In the genomic region with DNA sequence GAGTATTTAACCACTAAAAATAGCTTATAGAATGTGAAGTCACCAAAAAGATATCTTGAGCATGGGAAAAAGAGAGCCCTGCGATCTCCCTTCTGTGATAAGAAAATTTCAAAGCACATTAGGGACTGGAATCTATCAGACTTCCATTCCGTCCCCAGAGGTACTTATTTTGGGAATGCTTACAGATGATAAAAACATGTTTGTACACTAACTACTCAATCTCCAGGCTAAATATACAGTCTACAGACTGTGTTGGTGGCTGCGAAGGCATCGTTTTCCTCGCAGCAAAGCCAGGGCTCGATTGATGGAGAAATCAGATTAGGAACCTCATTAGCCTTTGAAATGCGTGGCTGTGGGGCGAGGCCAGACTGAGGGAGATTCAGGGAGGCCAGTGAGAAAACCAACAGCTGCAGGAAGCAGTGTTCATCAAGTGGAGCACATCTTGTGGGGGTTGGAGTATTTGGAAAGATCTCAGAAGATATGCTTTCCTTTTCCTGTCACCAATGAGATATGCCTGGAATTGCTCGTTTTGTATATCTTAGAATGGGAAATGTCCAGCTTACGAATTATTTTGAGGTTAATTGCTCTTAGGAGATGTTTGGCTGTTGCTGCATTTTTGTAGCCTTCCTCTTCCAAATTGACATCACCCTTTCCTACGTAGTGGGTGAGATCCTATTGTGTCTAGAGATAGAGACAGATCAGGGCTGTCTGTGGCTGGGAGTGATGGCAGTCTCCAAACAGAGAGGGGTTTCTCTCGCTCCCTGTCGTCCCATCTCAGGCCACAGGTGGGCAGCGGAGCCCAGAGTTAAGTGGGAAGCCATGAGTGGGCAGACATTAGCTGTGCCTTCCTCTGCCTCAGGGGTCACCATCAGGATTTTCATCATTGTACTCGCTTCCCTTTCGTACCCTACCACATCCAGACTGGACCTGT, we compare ENCODE assay signal across 9 cellular contexts.
DNase-seq lines count a peak whose midpoint lies in the region; ATAC-seq, FAIRE-seq and TF ChIP-seq lines count a peak whose summit lies in the region.
"Had no signal": no experiment of that assay in that cellular context is flagged by ENCODE, and none has a peak within 500 bp of the region (broad histone marks: within the 10 kb centered on the region; RNA-seq: fewer than 3 reads in every experiment).

No MANE protein-coding gene starts in this region.

- H3K27ac ChIP-seq in hepatocyte = no peak overlapping the region
- H3K27ac ChIP-seq: psoas muscle had no signal

- no peaks in the 10 kb centered on the region for H3K79me2 ChIP-seq in hepatocyte

- DNase-seq in NCI-H82 (lab: John Stamatoyannopoulos, UW) (peak; percentile 0), NCI-H82 treated with DMSO at 0.1 percent for 48 hours (lab: John Stamatoyannopoulos, UW; ENCODE audit: unreplicated experiment) (no peak), hepatocyte (ENCODE audit: low spot score) (peak; percentile 35), urothelium cell line (ENCODE audit: low spot score) (peak; percentile 42)
- no peak for DNase-seq in activated CD8-positive, alpha-beta memory T cell treated with anti-CD3 and anti-CD28 coated beads for 24 hours
- DNase-seq: psoas muscle had no signal

- no peaks in the 10 kb centered on the region for H3K36me3 ChIP-seq in hepatocyte (replicated peaks; ENCODE audit: insufficient read depth, low read depth)

- H3K4me3 ChIP-seq in hepatocyte = no peak overlapping the region
- H3K4me3 ChIP-seq: psoas muscle had no signal

- no peaks in the 10 kb centered on the region for H3K9me2 ChIP-seq in hepatocyte (replicated peaks; ENCODE audit: insufficient read depth)

- FAIRE-seq in urothelium cell line (lab: Jason Lieb, UNC) = no peak

- peak; percentile 45 for TF ChIP-seq CTCF in hepatocyte (IDR thresholded peaks at IDR 0.05; ENCODE audit: poor library complexity)

- H3K4me1 ChIP-seq in hepatocyte (ENCODE audit: insufficient read depth) = no peaks in the 10 kb centered on the region
- H3K4me1 ChIP-seq: psoas muscle had no signal

- ATAC-seq in SK-N-SH treated with all-trans-retinoic acid at 6 μM for 48 hours = peak; percentile 76
- no peak for ATAC-seq in HG03457 (IDR thresholded peaks at IDR 0.05; ENCODE audit: unreplicated experiment)
- no peak for ATAC-seq in GM21360 (IDR thresholded peaks at IDR 0.05; ENCODE audit: unreplicated experiment)

- no peaks in the 10 kb centered on the region for H4K20me1 ChIP-seq in hepatocyte (ENCODE audit: insufficient read depth, poor library complexity, severe bottlenecking)

- 46% methylated on average over 16 of the region's 16 CpGs for WGBS in hepatocyte (ENCODE audit: low lambda C conversion rate, missing lambda C conversion rate)

- no peaks in the 10 kb centered on the region for H3K9me3 ChIP-seq in hepatocyte (ENCODE audit: low read depth)
- H3K9me3 ChIP-seq: psoas muscle had no signal

- H2AFZ ChIP-seq in hepatocyte = no peak overlapping the region

- H3K27me3 ChIP-seq in hepatocyte = no peaks in the 10 kb centered on the region

- peak overlapping the region; percentile 42 for H3K4me2 ChIP-seq in hepatocyte

TF ChIP-seq in SK-N-SH treated with all-trans-retinoic acid at 6 μM for 48 hours, 23 proteins besides CTCF, POLR2A, EP300 and RAD21:
- TF ChIP-seq, protein P1, sequence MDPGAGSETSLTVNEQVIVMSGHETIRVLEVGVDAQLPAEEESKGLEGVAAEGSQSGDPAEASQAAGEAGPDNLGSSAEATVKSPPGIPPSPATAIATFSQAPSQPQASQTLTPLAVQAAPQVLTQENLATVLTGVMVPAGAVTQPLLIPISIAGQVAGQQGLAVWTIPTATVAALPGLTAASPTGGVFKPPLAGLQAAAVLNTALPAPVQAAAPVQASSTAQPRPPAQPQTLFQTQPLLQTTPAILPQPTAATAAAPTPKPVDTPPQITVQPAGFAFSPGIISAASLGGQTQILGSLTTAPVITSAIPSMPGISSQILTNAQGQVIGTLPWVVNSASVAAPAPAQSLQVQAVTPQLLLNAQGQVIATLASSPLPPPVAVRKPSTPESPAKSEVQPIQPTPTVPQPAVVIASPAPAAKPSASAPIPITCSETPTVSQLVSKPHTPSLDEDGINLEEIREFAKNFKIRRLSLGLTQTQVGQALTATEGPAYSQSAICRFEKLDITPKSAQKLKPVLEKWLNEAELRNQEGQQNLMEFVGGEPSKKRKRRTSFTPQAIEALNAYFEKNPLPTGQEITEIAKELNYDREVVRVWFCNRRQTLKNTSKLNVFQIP (CRISPR knock-in tag; IDR thresholded peaks at IDR 0.05; ENCODE audit: borderline replicate concordance, low read depth) = no peak
- TF ChIP-seq ARNTL (CRISPR knock-in tag; IDR thresholded peaks at IDR 0.05; ENCODE audit: borderline replicate concordance, low read depth) (no peak), GLIS3 (CRISPR knock-in tag; IDR thresholded peaks at IDR 0.05) (no peak), TCF4 (CRISPR knock-in tag; IDR thresholded peaks at IDR 0.05; ENCODE audit: borderline replicate concordance) (no peak), ESRRG (CRISPR knock-in tag; IDR thresholded peaks at IDR 0.05) (no peak), ZNF70 (CRISPR knock-in tag; IDR thresholded peaks at IDR 0.05) (no peak), ISL1 (CRISPR knock-in tag; IDR thresholded peaks at IDR 0.05) (no peak)
- TF ChIP-seq, protein P2, sequence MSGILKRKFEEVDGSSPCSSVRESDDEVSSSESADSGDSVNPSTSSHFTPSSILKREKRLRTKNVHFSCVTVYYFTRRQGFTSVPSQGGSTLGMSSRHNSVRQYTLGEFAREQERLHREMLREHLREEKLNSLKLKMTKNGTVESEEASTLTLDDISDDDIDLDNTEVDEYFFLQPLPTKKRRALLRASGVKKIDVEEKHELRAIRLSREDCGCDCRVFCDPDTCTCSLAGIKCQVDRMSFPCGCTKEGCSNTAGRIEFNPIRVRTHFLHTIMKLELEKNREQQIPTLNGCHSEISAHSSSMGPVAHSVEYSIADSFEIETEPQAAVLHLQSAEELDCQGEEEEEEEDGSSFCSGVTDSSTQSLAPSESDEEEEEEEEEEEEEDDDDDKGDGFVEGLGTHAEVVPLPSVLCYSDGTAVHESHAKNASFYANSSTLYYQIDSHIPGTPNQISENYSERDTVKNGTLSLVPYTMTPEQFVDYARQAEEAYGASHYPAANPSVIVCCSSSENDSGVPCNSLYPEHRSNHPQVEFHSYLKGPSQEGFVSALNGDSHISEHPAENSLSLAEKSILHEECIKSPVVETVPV (CRISPR knock-in tag; IDR thresholded peaks at IDR 0.05) = no peak
- TF ChIP-seq, protein P3, sequence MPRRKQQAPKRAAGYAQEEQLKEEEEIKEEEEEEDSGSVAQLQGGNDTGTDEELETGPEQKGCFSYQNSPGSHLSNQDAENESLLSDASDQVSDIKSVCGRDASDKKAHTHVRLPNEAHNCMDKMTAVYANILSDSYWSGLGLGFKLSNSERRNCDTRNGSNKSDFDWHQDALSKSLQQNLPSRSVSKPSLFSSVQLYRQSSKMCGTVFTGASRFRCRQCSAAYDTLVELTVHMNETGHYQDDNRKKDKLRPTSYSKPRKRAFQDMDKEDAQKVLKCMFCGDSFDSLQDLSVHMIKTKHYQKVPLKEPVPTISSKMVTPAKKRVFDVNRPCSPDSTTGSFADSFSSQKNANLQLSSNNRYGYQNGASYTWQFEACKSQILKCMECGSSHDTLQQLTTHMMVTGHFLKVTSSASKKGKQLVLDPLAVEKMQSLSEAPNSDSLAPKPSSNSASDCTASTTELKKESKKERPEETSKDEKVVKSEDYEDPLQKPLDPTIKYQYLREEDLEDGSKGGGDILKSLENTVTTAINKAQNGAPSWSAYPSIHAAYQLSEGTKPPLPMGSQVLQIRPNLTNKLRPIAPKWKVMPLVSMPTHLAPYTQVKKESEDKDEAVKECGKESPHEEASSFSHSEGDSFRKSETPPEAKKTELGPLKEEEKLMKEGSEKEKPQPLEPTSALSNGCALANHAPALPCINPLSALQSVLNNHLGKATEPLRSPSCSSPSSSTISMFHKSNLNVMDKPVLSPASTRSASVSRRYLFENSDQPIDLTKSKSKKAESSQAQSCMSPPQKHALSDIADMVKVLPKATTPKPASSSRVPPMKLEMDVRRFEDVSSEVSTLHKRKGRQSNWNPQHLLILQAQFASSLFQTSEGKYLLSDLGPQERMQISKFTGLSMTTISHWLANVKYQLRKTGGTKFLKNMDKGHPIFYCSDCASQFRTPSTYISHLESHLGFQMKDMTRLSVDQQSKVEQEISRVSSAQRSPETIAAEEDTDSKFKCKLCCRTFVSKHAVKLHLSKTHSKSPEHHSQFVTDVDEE (CRISPR knock-in tag; IDR thresholded peaks at IDR 0.05) = no peak
- TF ChIP-seq, protein P4, sequence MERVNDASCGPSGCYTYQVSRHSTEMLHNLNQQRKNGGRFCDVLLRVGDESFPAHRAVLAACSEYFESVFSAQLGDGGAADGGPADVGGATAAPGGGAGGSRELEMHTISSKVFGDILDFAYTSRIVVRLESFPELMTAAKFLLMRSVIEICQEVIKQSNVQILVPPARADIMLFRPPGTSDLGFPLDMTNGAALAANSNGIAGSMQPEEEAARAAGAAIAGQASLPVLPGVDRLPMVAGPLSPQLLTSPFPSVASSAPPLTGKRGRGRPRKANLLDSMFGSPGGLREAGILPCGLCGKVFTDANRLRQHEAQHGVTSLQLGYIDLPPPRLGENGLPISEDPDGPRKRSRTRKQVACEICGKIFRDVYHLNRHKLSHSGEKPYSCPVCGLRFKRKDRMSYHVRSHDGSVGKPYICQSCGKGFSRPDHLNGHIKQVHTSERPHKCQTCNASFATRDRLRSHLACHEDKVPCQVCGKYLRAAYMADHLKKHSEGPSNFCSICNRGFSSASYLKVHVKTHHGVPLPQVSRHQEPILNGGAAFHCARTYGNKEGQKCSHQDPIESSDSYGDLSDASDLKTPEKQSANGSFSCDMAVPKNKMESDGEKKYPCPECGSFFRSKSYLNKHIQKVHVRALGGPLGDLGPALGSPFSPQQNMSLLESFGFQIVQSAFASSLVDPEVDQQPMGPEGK (CRISPR knock-in tag; IDR thresholded peaks at IDR 0.05; ENCODE audit: borderline replicate concordance) = no peak

Comparison
In these comparisons a context has a peak if more than half of its experiments do, and no peak if none do; other contexts are left out.
1. DNase-seq: peak in NCI-H82 (single experiment), hepatocyte (single experiment) and urothelium cell line (single experiment); none in NCI-H82 treated with DMSO at 0.1 percent for 48 hours (single experiment) and activated CD8-positive, alpha-beta memory T cell treated with anti-CD3 and anti-CD28 coated beads for 24 hours (single experiment).